In the genomic region with DNA sequence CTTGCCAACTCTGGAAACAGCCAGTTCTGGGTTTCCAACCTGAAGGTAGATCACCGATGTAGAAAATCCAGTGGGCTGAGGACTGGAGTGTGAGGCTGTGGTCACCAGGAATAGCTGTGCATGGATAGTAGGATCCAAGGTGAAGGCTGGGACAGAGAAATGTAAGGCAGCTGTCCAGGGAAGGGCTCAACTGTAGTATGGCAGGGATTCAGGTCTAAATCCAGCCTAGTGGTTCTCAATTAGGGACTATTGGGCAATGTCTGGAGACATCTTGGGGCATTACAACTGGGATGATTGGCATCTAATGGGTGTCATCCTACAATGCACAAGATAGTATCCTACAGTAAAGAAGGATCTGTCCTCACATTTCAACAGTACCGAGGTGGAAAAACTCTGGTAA, we compare ENCODE assay signal across 17 cellular contexts.
"Had no signal": no experiment of that assay in that cellular context is flagged by ENCODE, and none has a peak within 500 bp of the region (broad histone marks: within the 10 kb centered on the region; RNA-seq: fewer than 3 reads in every experiment).

No MANE protein-coding gene starts in this region.

- H3K9me3 ChIP-seq: colonic mucosa, esophagus muscularis mucosa, left lung, lower lobe of right lung, mucosa of descending colon had no signal

- H3K27me3 ChIP-seq: colonic mucosa, foreskin keratinocyte, left lung had no signal

- H3K36me3 ChIP-seq: colonic mucosa, esophagus muscularis mucosa, heart right ventricle, left lung, lower lobe of right lung had no signal

- ATAC-seq: foreskin keratinocyte, heart right ventricle, left cardiac atrium, left lung, left ventricle myocardium superior, lower lobe of right lung, mucosa of descending colon had no signal

- H3K4me3 ChIP-seq: colonic mucosa, dorsolateral prefrontal cortex, esophagus muscularis mucosa, heart right ventricle, left lung, lower lobe of right lung, mucosa of descending colon had no signal

- H3K27ac ChIP-seq: colonic mucosa, dorsolateral prefrontal cortex, esophagus muscularis mucosa, foreskin keratinocyte, heart right ventricle, left lung, lower lobe of right lung had no signal

- DNase-seq: colonic mucosa; dermis blood vessel endothelial cell; dorsolateral prefrontal cortex; effector CD4-positive, alpha-beta T cell; effector memory CD4-positive, alpha-beta T cell; foreskin keratinocyte; glutamatergic neuron; head of caudate nucleus; heart right ventricle; hippocampal formation; left cardiac atrium; left lung; left ventricle myocardium superior; lower lobe of right lung; mesenchymal stem cell; mucosa of descending colon had no signal

- H3K4me1 ChIP-seq: colonic mucosa, esophagus muscularis mucosa, heart right ventricle, left lung, lower lobe of right lung had no signal
